Comparison of ENCODE assay signal across 15 cellular contexts in genomic region chr20:42792052-42792451, GRCh38.
A peak's percentile ranks its signal among the peaks of the same experiment; 100 is the strongest.
DNase-seq lines count a peak whose midpoint lies in the region; ATAC-seq and TF ChIP-seq lines count a peak whose summit lies in the region.
"Had no signal": no experiment of that assay in that cellular context is flagged by ENCODE, and none has a peak within 500 bp of the region (broad histone marks: within the 10 kb centered on the region; RNA-seq: fewer than 3 reads in every experiment).

No MANE protein-coding gene starts in this region.

- H3K4me1 ChIP-seq in ascending aorta (no peaks in the 10 kb centered on the region), smooth muscle cell (ENCODE audit: low read depth) (no peaks in the 10 kb centered on the region)

- WGBS in smooth muscle cell (ENCODE audit: low lambda C conversion rate) = 96% methylated on average over 1 of the region's 1 CpG

- intact Hi-C loops in ascending aorta (cut with DNase I) = no loop called here
- intact Hi-C loops in left ventricle myocardium superior (cut with micrococcal nuclease) = no loop called here

- H3K4me2 ChIP-seq in smooth muscle cell = no peak overlapping the region

- DNase-seq in Ammon's horn (ENCODE audit: low spot score) = peak; percentile 55
- peak; percentile 91 for DNase-seq in globus pallidus (ENCODE audit: low spot score)
- peak; percentile 31 for DNase-seq in midbrain (lab: John Stamatoyannopoulos, UW)
- DNase-seq in substantia nigra (lab: John Stamatoyannopoulos, UW) = peak in 21 of 49 donors; percentile 1 to 57 (median 13)
- no peak for DNase-seq in ascending aorta (ENCODE audit: low spot score in 2 of 2)
- DNase-seq in left ventricle myocardium superior = no peak
- DNase-seq in smooth muscle cell (lab: John Stamatoyannopoulos, UW; ENCODE audit: unreplicated experiment) = no peak
- DNase-seq: Calu3; CD4-positive, alpha-beta T cell; DMS79; GOT3; H9 had no signal

- no peaks in the 10 kb centered on the region for H3F3A ChIP-seq in smooth muscle cell (ENCODE audit: low read depth)

- H3K36me3 ChIP-seq in ascending aorta (no peaks in the 10 kb centered on the region), smooth muscle cell (ENCODE audit: low read depth) (no peaks in the 10 kb centered on the region)

- no peak overlapping the region for H3K9ac ChIP-seq in smooth muscle cell (ENCODE audit: low read depth)

- H3K27ac ChIP-seq in substantia nigra (ENCODE audit: low read depth, low read length, poor library complexity, severe bottlenecking) = peak overlapping the region; percentile 73
- no peak overlapping the region for H3K27ac ChIP-seq in ascending aorta
- H3K27ac ChIP-seq in smooth muscle cell (ENCODE audit: low read depth) = no peak overlapping the region
- H3K27ac ChIP-seq: 22Rv1 had no signal

- H4K20me1 ChIP-seq in smooth muscle cell (ENCODE audit: low read depth) = no peaks in the 10 kb centered on the region

- TF ChIP-seq CTCF in ascending aorta (IDR thresholded peaks at IDR 0.05) (no peak), smooth muscle cell (IDR thresholded peaks at IDR 0.05; ENCODE audit: borderline replicate concordance, insufficient read depth, poor library complexity, severe bottlenecking) (no peak)

- H3K9me3 ChIP-seq in ascending aorta = no peaks in the 10 kb centered on the region
- H3K9me3 ChIP-seq in smooth muscle cell (replicated peaks; ENCODE audit: low read depth) = no peaks in the 10 kb centered on the region

- H3K79me2 ChIP-seq in smooth muscle cell (ENCODE audit: low read depth) = no peaks in the 10 kb centered on the region

- H3K27me3 ChIP-seq in ascending aorta (no peaks in the 10 kb centered on the region), smooth muscle cell (ENCODE audit: low read depth) (peaks cover 3% of the 10 kb centered on the region)

- H2AFZ ChIP-seq in smooth muscle cell (ENCODE audit: low read depth) = no peak overlapping the region

- no peak overlapping the region for H3K4me3 ChIP-seq in ascending aorta
- no peak overlapping the region for H3K4me3 ChIP-seq in smooth muscle cell
- H3K4me3 ChIP-seq: GM12878 had no signal

- no peak for ATAC-seq in GM19452 (IDR thresholded peaks at IDR 0.05; ENCODE audit: unreplicated experiment)
- no peak for ATAC-seq in left ventricle myocardium superior
- ATAC-seq: GM12878 had no signal

Comparison
In these comparisons a context has a peak if more than half of its experiments do, and no peak if none do; other contexts are left out.
1. DNase-seq: peak in Ammon's horn (single experiment), globus pallidus (single experiment) and midbrain (single experiment); none in ascending aorta (0 of 2), left ventricle myocardium superior (single experiment) and smooth muscle cell (single experiment).